Comparison of ENCODE assay signal across 20 cellular contexts in genomic region chr3:179265092-179265491, GRCh38.
"Had no signal": no experiment of that assay in that cellular context is flagged by ENCODE, and none has a peak within 500 bp of the region (broad histone marks: within the 10 kb centered on the region; RNA-seq: fewer than 3 reads in every experiment).

No MANE protein-coding gene starts in this region.

- H3K9me3 Mint-ChIP-seq: activated CD4-positive, alpha-beta T cell treated with anti-CD3 and anti-CD28 coated beads, Interleukin-2, amount 10 ng/mL, durations not matched to agents 7 days and 5 days; activated T-cell treated with anti-CD3 and anti-CD28 coated beads, Interleukin-2, amount 50 U/mL, for 4 hours; T-helper 1 cell treated with Interleukin-12 subunit alpha and Interleukin-12 subunit beta and Interleukin-4 antibody, amounts not matched to agents 30 μg/mL and 1 μg/mL, for 36 hours had no signal

- H3K4me2 ChIP-seq: PC-9 had no signal

- DNase-seq: activated CD4-positive, alpha-beta memory T cell treated with anti-CD3 and anti-CD28 coated beads for 36 hours; activated CD4-positive, alpha-beta T cell treated with anti-CD3 and anti-CD28 coated beads, Interleukin-2, amount 10 ng/mL, durations not matched to agents 7 days and 5 days; activated CD8-positive, alpha-beta memory T cell treated with anti-CD3 and anti-CD28 coated beads for 24 hours; activated effector memory CD4-positive, alpha-beta T cell treated with anti-CD3 and anti-CD28 coated beads, Interleukin-2, amount 50 U/mL, for 16 hours; activated naive CD4-positive, alpha-beta T cell treated with Interleukin-2 at 50 U/mL for 16 hours; activated naive CD8-positive, alpha-beta T cell treated with anti-CD3 and anti-CD28 coated beads, Interleukin-2, amount 50 U/mL, for 24 hours; activated T-cell treated with anti-CD3 and anti-CD28 coated beads, Interleukin-2, amount 50 U/mL, for 4 hours; amniotic stem cell; body of pancreas; central memory CD4-positive, alpha-beta T cell; NCI-H1105 treated with DMSO at 0.1 percent for 48 hours; NCI-H1436 treated with DMSO at 0.1 percent for 48 hours; NCI-H1930; NCI-H2107; NCI-H510A treated with DMSO at 0.1 percent for 48 hours; PC-9; SHP77 treated with DMSO at 0.1 percent for 48 hours had no signal

- H3K4me1 ChIP-seq: ascending aorta had no signal

- H3K9me3 ChIP-seq: ascending aorta had no signal

- H3K27ac Mint-ChIP-seq: activated CD4-positive, alpha-beta memory T cell treated with anti-CD3 and anti-CD28 coated beads for 36 hours; activated CD4-positive, alpha-beta T cell treated with anti-CD3 and anti-CD28 coated beads, Interleukin-2, amount 10 ng/mL, durations not matched to agents 7 days and 5 days; activated naive CD4-positive, alpha-beta T cell treated with anti-CD3 and anti-CD28 coated beads, Interleukin-2, amount 50 U/mL, for 72 hours; activated naive CD8-positive, alpha-beta T cell treated with anti-CD3 and anti-CD28 coated beads, Interleukin-2, amount 50 U/mL, for 24 hours; T-helper 1 cell treated with Interleukin-12 subunit alpha and Interleukin-12 subunit beta and Interleukin-4 antibody, amounts not matched to agents 30 μg/mL and 1 μg/mL, for 36 hours had no signal

- H3K27ac ChIP-seq: ascending aorta, body of pancreas, PC-9 had no signal

- H3K4me3 Mint-ChIP-seq: activated CD4-positive, alpha-beta memory T cell treated with anti-CD3 and anti-CD28 coated beads for 36 hours; activated CD4-positive, alpha-beta T cell treated with anti-CD3 and anti-CD28 coated beads, Interleukin-2, amount 10 ng/mL, durations not matched to agents 7 days and 5 days; activated naive CD8-positive, alpha-beta T cell treated with anti-CD3 and anti-CD28 coated beads, Interleukin-2, amount 50 U/mL, for 24 hours; activated T-cell treated with anti-CD3 and anti-CD28 coated beads, Interleukin-2, amount 50 U/mL, for 4 hours; T-helper 1 cell treated with Interleukin-12 subunit alpha and Interleukin-12 subunit beta and Interleukin-4 antibody, amounts not matched to agents 30 μg/mL and 1 μg/mL, for 36 hours had no signal

- H3K27me3 ChIP-seq: ascending aorta, body of pancreas had no signal

- ATAC-seq: activated T-cell treated with anti-CD3 and anti-CD28 coated beads, Interleukin-2, amount 50 U/mL, for 4 hours; body of pancreas had no signal

- H3K4me3 ChIP-seq: ascending aorta, body of pancreas, PC-9 had no signal

- H3K36me3 Mint-ChIP-seq: activated CD4-positive, alpha-beta memory T cell treated with anti-CD3 and anti-CD28 coated beads for 36 hours had no signal

- H3K36me3 ChIP-seq: ascending aorta had no signal
